Comparison of ENCODE assay signal across 23 cellular contexts in the genomic region with DNA sequence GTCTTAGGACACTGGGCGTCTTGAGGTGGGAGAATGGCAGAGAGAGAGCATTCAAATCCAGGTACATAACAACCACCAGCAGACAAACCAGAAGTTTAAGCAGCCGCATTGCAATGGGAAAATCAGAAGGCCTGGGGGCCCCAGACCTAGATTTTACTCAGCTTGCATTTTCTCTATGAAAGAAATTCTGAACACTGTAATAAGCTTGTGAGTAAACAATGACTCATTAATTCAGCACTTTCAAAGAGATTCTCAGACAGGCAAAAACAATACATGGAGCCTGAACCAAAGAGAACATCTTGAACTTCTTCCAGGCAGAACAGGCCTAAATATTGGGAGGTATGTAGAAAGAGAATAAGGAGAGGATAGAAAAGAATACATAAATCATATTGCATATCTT.
DNase-seq lines count a peak whose midpoint lies in the region; ATAC-seq and TF ChIP-seq lines count a peak whose summit lies in the region.
"Had no signal": no experiment of that assay in that cellular context is flagged by ENCODE, and none has a peak within 500 bp of the region (broad histone marks: within the 10 kb centered on the region; RNA-seq: fewer than 3 reads in every experiment).

No MANE protein-coding gene starts in this region.

- H3K79me2 ChIP-seq in hepatocyte = no peaks in the 10 kb centered on the region

- H2AFZ ChIP-seq in hepatocyte = no peak overlapping the region

- no peaks in the 10 kb centered on the region for H3K36me3 ChIP-seq in hepatocyte (replicated peaks; ENCODE audit: insufficient read depth, low read depth)
- no peaks in the 10 kb centered on the region for H3K36me3 ChIP-seq in CD8-positive, alpha-beta memory T cell (ENCODE audit: insufficient read depth, low read length)
- H3K36me3 ChIP-seq: esophagus muscularis mucosa, MG63, pancreas, tibial nerve had no signal

- ATAC-seq in GM19324 (IDR thresholded peaks at IDR 0.05; ENCODE audit: low FRiP score, unreplicated experiment) = no peak
- ATAC-seq: left ventricle myocardium superior; Panc1; stimulated activated naive B cell treated with anti-CD40 and anti-IgM and Interleukin-4, amounts not matched to agents 10 μg/mL and 1 μg/mL and 100 μg/mL, for 72 hours; WTC11 had no signal

- no peak overlapping the region for H3K4me2 ChIP-seq in hepatocyte

- peaks cover 0 to 1% (median 0%) of the 10 kb centered on the region in 3 donors for H3K36me3 Mint-ChIP-seq in CD8-positive, alpha-beta memory T cell
- H3K36me3 Mint-ChIP-seq: stimulated activated naive B cell treated with anti-CD40 and anti-IgM and Interleukin-4, amounts not matched to agents 10 μg/mL and 1 μg/mL and 100 μg/mL, for 72 hours; WTC11 had no signal

- WGBS in hepatocyte (ENCODE audit: low lambda C conversion rate, missing lambda C conversion rate) = 75% methylated on average over 2 of the region's 2 CpGs

- DNase-seq in AG08395 (ENCODE audit: low spot score) (peak; percentile 59), HT-29 (ENCODE audit: low spot score) (peak; percentile 21), amniotic epithelial cell (ENCODE audit: low read depth) (peak; percentile 58), hepatocyte (ENCODE audit: low spot score) (no peak), GM20000 (ENCODE audit: low spot score) (no peak), NCI-H446 treated with DMSO at 0.1 percent for 48 hours (lab: John Stamatoyannopoulos, UW) (no peak)
- DNase-seq in CD8-positive, alpha-beta memory T cell = no peak
- DNase-seq: ACHN; activated effector memory CD4-positive, alpha-beta T cell treated with anti-CD3 and anti-CD28 coated beads, Interleukin-2, amount 50 U/mL, for 16 hours; cortex of kidney; hypothalamus; left ventricle myocardium superior; MG63; NCI-H2081 treated with DMSO at 0.1 percent for 48 hours; pancreas; small intestine; stimulated activated naive B cell treated with anti-CD40 and anti-IgM and Interleukin-4, amounts not matched to agents 10 μg/mL and 1 μg/mL and 100 μg/mL, for 72 hours; T-helper 1 cell had no signal

- peaks cover under 1 to 2% of the 10 kb centered on the region in 2 donors for H3K27me3 Mint-ChIP-seq in CD8-positive, alpha-beta memory T cell

- peak overlapping the region in 1 of 8 donors; percentile 15 for H3K27ac Mint-ChIP-seq in CD8-positive, alpha-beta memory T cell
- H3K27ac Mint-ChIP-seq: stimulated activated naive B cell treated with anti-CD40 and anti-IgM and Interleukin-4, amounts not matched to agents 10 μg/mL and 1 μg/mL and 100 μg/mL, for 72 hours; WTC11 had no signal

- POLR2A ChIA-PET in CD8-positive, alpha-beta memory T cell (lab: Charles Lee) = interaction anchor here (0.6 kb wide), 1 partner anchor 9 kb away, joined by 5 read pairs; no protein-coding TSS in a partner anchor

- peak overlapping the region; percentile 61 for H3K27ac ChIP-seq in hepatocyte
- no peak overlapping the region for H3K27ac ChIP-seq in CD8-positive, alpha-beta memory T cell (ENCODE audit: low read depth, low read length)
- H3K27ac ChIP-seq: esophagus muscularis mucosa, pancreas, tibial nerve had no signal

- H3K4me1 Mint-ChIP-seq in CD8-positive, alpha-beta memory T cell = no peaks in the 10 kb centered on the region

- TF ChIP-seq CTCF in hepatocyte (IDR thresholded peaks at IDR 0.05; ENCODE audit: poor library complexity) (no peak), GM20000 (IDR thresholded peaks at IDR 0.05; ENCODE audit: extremely low read depth, missing control alignments) (no peak)

- CTCF ChIA-PET in CD8-positive, alpha-beta memory T cell (lab: Charles Lee) = no interaction called here

- H3K4me3 ChIP-seq in hepatocyte = no peak overlapping the region
- H3K4me3 ChIP-seq in CD8-positive, alpha-beta memory T cell (ENCODE audit: low read length) = no peak overlapping the region
- H3K4me3 ChIP-seq: esophagus muscularis mucosa, MG63, pancreas, tibial nerve had no signal

- no peak overlapping the region for H3K4me3 Mint-ChIP-seq in CD8-positive, alpha-beta memory T cell
- H3K4me3 Mint-ChIP-seq: stimulated activated naive B cell treated with anti-CD40 and anti-IgM and Interleukin-4, amounts not matched to agents 10 μg/mL and 1 μg/mL and 100 μg/mL, for 72 hours; WTC11 had no signal

- no peaks in the 10 kb centered on the region for H4K20me1 ChIP-seq in hepatocyte (ENCODE audit: insufficient read depth, poor library complexity, severe bottlenecking)

- H3K9me2 ChIP-seq in hepatocyte (replicated peaks; ENCODE audit: insufficient read depth) = no peaks in the 10 kb centered on the region

- H3K4me1 ChIP-seq in hepatocyte (ENCODE audit: insufficient read depth) = peaks cover 21% of the 10 kb centered on the region
- H3K4me1 ChIP-seq in CD8-positive, alpha-beta memory T cell (ENCODE audit: insufficient read depth, low read length) = no peaks in the 10 kb centered on the region
- H3K4me1 ChIP-seq: esophagus muscularis mucosa, tibial nerve had no signal

- H3K27me3 ChIP-seq in hepatocyte = no peaks in the 10 kb centered on the region
- no peaks in the 10 kb centered on the region for H3K27me3 ChIP-seq in CD8-positive, alpha-beta memory T cell (ENCODE audit: insufficient read depth, low read length, poor library complexity, severe bottlenecking)
- H3K27me3 ChIP-seq: esophagus muscularis mucosa, MG63, pancreas, tibial nerve had no signal

- no peaks in the 10 kb centered on the region for H3K9me3 ChIP-seq in hepatocyte (ENCODE audit: low read depth)
- no peaks in the 10 kb centered on the region for H3K9me3 ChIP-seq in CD8-positive, alpha-beta memory T cell (ENCODE audit: low read length)
- H3K9me3 ChIP-seq: esophagus muscularis mucosa, MG63, pancreas, tibial nerve had no signal

- H3K9me3 Mint-ChIP-seq in CD8-positive, alpha-beta memory T cell = no peaks in the 10 kb centered on the region
- H3K9me3 Mint-ChIP-seq: stimulated activated naive B cell treated with anti-CD40 and anti-IgM and Interleukin-4, amounts not matched to agents 10 μg/mL and 1 μg/mL and 100 μg/mL, for 72 hours; WTC11 had no signal

Comparison
In these comparisons a context has a peak if more than half of its experiments do, and no peak if none do; other contexts are left out.
1. DNase-seq: peak in AG08395 (single experiment), HT-29 (single experiment) and amniotic epithelial cell (single experiment); none in hepatocyte (single experiment), GM20000 (single experiment), NCI-H446 treated with DMSO at 0.1 percent for 48 hours (single experiment) and CD8-positive, alpha-beta memory T cell (0 of 5).